In genomic region chr10:128520191-128520815, GRCh38 we compare ENCODE assay signal across 16 cellular contexts.
DNase-seq lines count a peak whose midpoint lies in the region; ATAC-seq and TF ChIP-seq lines count a peak whose summit lies in the region.
"Had no signal": no experiment of that assay in that cellular context is flagged by ENCODE, and none has a peak within 500 bp of the region (broad histone marks: within the 10 kb centered on the region; RNA-seq: fewer than 3 reads in every experiment).

No MANE protein-coding gene starts in this region.

- H3K9me3 Mint-ChIP-seq in activated naive CD8-positive, alpha-beta T cell treated with anti-CD3 and anti-CD28 coated beads, Interleukin-2, amount 50 U/mL, for 24 hours, result no peaks in the 10 kb centered on the region
- no peaks in the 10 kb centered on the region for H3K9me3 Mint-ChIP-seq in activated naive CD8-positive, alpha-beta T cell treated with anti-CD3 and anti-CD28 coated beads for 36 hours
- peaks cover 4% of the 10 kb centered on the region for H3K9me3 Mint-ChIP-seq in neural crest cell
- H3K9me3 Mint-ChIP-seq: CD8-positive, alpha-beta T cell had no signal

- no peak overlapping the region for H3K4me3 Mint-ChIP-seq in activated naive CD8-positive, alpha-beta T cell treated with anti-CD3 and anti-CD28 coated beads, Interleukin-2, amount 50 U/mL, for 24 hours
- H3K4me3 Mint-ChIP-seq in activated naive CD8-positive, alpha-beta T cell treated with anti-CD3 and anti-CD28 coated beads for 36 hours, result no peak overlapping the region
- no peak overlapping the region for H3K4me3 Mint-ChIP-seq in neural crest cell
- H3K4me3 Mint-ChIP-seq: B cell; CD4-positive, CD25-positive, alpha-beta regulatory T cell; CD8-positive, alpha-beta T cell; GM23338; HFFc6 had no signal

- H3K27me3 Mint-ChIP-seq in activated naive CD8-positive, alpha-beta T cell treated with anti-CD3 and anti-CD28 coated beads, Interleukin-2, amount 50 U/mL, for 24 hours, result no peaks in the 10 kb centered on the region
- H3K27me3 Mint-ChIP-seq in activated naive CD8-positive, alpha-beta T cell treated with anti-CD3 and anti-CD28 coated beads for 36 hours, result no peaks in the 10 kb centered on the region
- no peaks in the 10 kb centered on the region for H3K27me3 Mint-ChIP-seq in neural crest cell (ENCODE audit: low read depth)
- H3K27me3 Mint-ChIP-seq: B cell; CD4-positive, CD25-positive, alpha-beta regulatory T cell had no signal

- intact Hi-C loops in sciatic nerve (cut with DNase I), result no loop called here

- peak; percentile 16 for ATAC-seq in activated naive CD8-positive, alpha-beta T cell treated with anti-CD3 and anti-CD28 coated beads, Interleukin-2, amount 50 U/mL, for 24 hours
- no peak for ATAC-seq in sciatic nerve
- ATAC-seq: CD8-positive, alpha-beta T cell; GM12878; GM23338 had no signal

- H3K36me3 Mint-ChIP-seq in activated naive CD8-positive, alpha-beta T cell treated with anti-CD3 and anti-CD28 coated beads, Interleukin-2, amount 50 U/mL, for 24 hours (ENCODE audit: low read depth), result no peaks in the 10 kb centered on the region
- no peaks in the 10 kb centered on the region for H3K36me3 Mint-ChIP-seq in activated naive CD8-positive, alpha-beta T cell treated with anti-CD3 and anti-CD28 coated beads for 36 hours
- H3K36me3 Mint-ChIP-seq in neural crest cell (ENCODE audit: low read depth), result no peaks in the 10 kb centered on the region
- H3K36me3 Mint-ChIP-seq: CD4-positive, CD25-positive, alpha-beta regulatory T cell; CD8-positive, alpha-beta T cell had no signal

- H3K27ac Mint-ChIP-seq in activated naive CD8-positive, alpha-beta T cell treated with anti-CD3 and anti-CD28 coated beads, Interleukin-2, amount 50 U/mL, for 24 hours, result no peak overlapping the region
- H3K27ac Mint-ChIP-seq in activated naive CD8-positive, alpha-beta T cell treated with anti-CD3 and anti-CD28 coated beads for 36 hours, result no peak overlapping the region
- H3K27ac Mint-ChIP-seq in neural crest cell (ENCODE audit: unreplicated experiment), result peak overlapping the region; percentile 27
- H3K27ac Mint-ChIP-seq: B cell; CD4-positive, CD25-positive, alpha-beta regulatory T cell; CD8-positive, alpha-beta T cell; GM23338; HFFc6 had no signal

- TF ChIP-seq CTCF in neural crest cell (conservative IDR thresholded peaks at IDR 0.05), result no peak

- no peaks in the 10 kb centered on the region for H3K4me1 Mint-ChIP-seq in activated naive CD8-positive, alpha-beta T cell treated with anti-CD3 and anti-CD28 coated beads, Interleukin-2, amount 50 U/mL, for 24 hours
- no peaks in the 10 kb centered on the region for H3K4me1 Mint-ChIP-seq in activated naive CD8-positive, alpha-beta T cell treated with anti-CD3 and anti-CD28 coated beads for 36 hours
- H3K4me1 Mint-ChIP-seq in neural crest cell, result no peaks in the 10 kb centered on the region
- H3K4me1 Mint-ChIP-seq: B cell; CD4-positive, CD25-positive, alpha-beta regulatory T cell had no signal

- DNase-seq in activated naive CD8-positive, alpha-beta T cell treated with anti-CD3 and anti-CD28 coated beads, Interleukin-2, amount 50 U/mL, for 24 hours, result no peak
- DNase-seq in activated naive CD8-positive, alpha-beta T cell treated with anti-CD3 and anti-CD28 coated beads for 36 hours, result no peak
- DNase-seq in neural crest cell (ENCODE audit: low read depth, low spot score) (no peak), sciatic nerve (ENCODE audit: low spot score) (peak; percentile 23), ecto neural progenitor cell (ENCODE audit: low spot score) (no peak)
- DNase-seq in stimulated activated CD4-positive, alpha-beta T cell treated with anti-CD3 and anti-CD28 coated beads, Interleukin-4, amount 100 ng/mL, for 24 hours, result no peak
- DNase-seq: Caco-2; CD4-positive, CD25-positive, alpha-beta regulatory T cell; CD8-positive, alpha-beta T cell; DMS79; EL; GDM1; HFFc6 had no signal
